In genomic region chr1:215665212-215665611, GRCh38 we compare ENCODE assay signal across 15 cellular contexts.
DNase-seq lines count a peak whose midpoint lies in the region; ATAC-seq and TF ChIP-seq lines count a peak whose summit lies in the region.
"Had no signal": no experiment of that assay in that cellular context is flagged by ENCODE, and none has a peak within 500 bp of the region (broad histone marks: within the 10 kb centered on the region; RNA-seq: fewer than 3 reads in every experiment).

No MANE protein-coding gene starts in this region.

- no peak for TF ChIP-seq POLR2A in spleen (IDR thresholded peaks at IDR 0.05)

- H3K9me3 ChIP-seq in spleen: no peaks in the 10 kb centered on the region
- H3K9me3 ChIP-seq: Caco-2, gastroesophageal sphincter, left ventricle myocardium inferior had no signal

- no peak overlapping the region for H3K4me3 ChIP-seq in spleen
- H3K4me3 ChIP-seq: gastroesophageal sphincter, left ventricle myocardium inferior had no signal

- no peaks in the 10 kb centered on the region for H3K27me3 ChIP-seq in spleen (replicated peaks in 1 of 7)
- H3K27me3 ChIP-seq: gastroesophageal sphincter had no signal

- intact Hi-C loops in spleen (cut with DNase I; ENCODE audit: low total_unique reads): no loop called here

- H3K27me3 Mint-ChIP-seq in nephron progenitor cell (ENCODE audit: low read depth, poor library complexity): no peaks in the 10 kb centered on the region

- DNase-seq in Daoy (ENCODE audit: low read depth): peak; percentile 78
- DNase-seq in RKO (ENCODE audit: low spot score): peak; percentile 87
- DNase-seq in foreskin melanocyte: peak; percentile 79
- no peak for DNase-seq in nephron progenitor cell
- DNase-seq in spleen: no peak
- DNase-seq: activated CD4-positive, alpha-beta T cell treated with anti-CD3 and anti-CD28 coated beads for 1 hour; activated naive CD4-positive, alpha-beta T cell treated with Interleukin-2 at 50 U/mL for 16 hours; Caco-2; cortex of kidney; left ventricle myocardium inferior had no signal

- WGBS in spleen, 5 donors: 74 to 88% (median 77%) methylated on average over 4 of the region's 4 CpGs

- H3K4me1 Mint-ChIP-seq in nephron progenitor cell: peaks cover 23% of the 10 kb centered on the region
- H3K4me1 Mint-ChIP-seq: nephron had no signal

- H3K27ac Mint-ChIP-seq in nephron progenitor cell: no peak overlapping the region
- H3K27ac Mint-ChIP-seq: nephron had no signal

- no peaks in the 10 kb centered on the region for H3K4me1 ChIP-seq in spleen
- H3K4me1 ChIP-seq: Caco-2, gastroesophageal sphincter, left ventricle myocardium inferior had no signal

- H3K27ac ChIP-seq in spleen: no peak overlapping the region
- H3K27ac ChIP-seq: gastroesophageal sphincter, left ventricle myocardium inferior had no signal

- H3K36me3 Mint-ChIP-seq in nephron progenitor cell (ENCODE audit: low read depth): no peaks in the 10 kb centered on the region

- no peak overlapping the region for H3K4me3 Mint-ChIP-seq in nephron progenitor cell
- H3K4me3 Mint-ChIP-seq: nephron had no signal

- no peaks in the 10 kb centered on the region for H3K9me3 Mint-ChIP-seq in nephron progenitor cell
- H3K9me3 Mint-ChIP-seq: nephron had no signal

- ATAC-seq in GM19035 (IDR thresholded peaks at IDR 0.05; ENCODE audit: unreplicated experiment) (peak; percentile 61), HG03571 (IDR thresholded peaks at IDR 0.05; ENCODE audit: unreplicated experiment) (no peak), HG03039 (IDR thresholded peaks at IDR 0.05; ENCODE audit: unreplicated experiment) (no peak)
- ATAC-seq: gastroesophageal sphincter had no signal

- H3K36me3 ChIP-seq in spleen: no peaks in the 10 kb centered on the region
- H3K36me3 ChIP-seq: gastroesophageal sphincter, left ventricle myocardium inferior had no signal

- TF ChIP-seq CTCF in nephron progenitor cell (IDR thresholded peaks at IDR 0.05): no peak
- TF ChIP-seq CTCF in spleen (IDR thresholded peaks at IDR 0.05 in 8 of 11, conservative IDR thresholded peaks at IDR 0.05 in 3 of 11): no peak

Comparison
In these comparisons a context has a peak if more than half of its experiments do, and no peak if none do; other contexts are left out.
1. DNase-seq: peak in Daoy (single experiment), RKO (single experiment) and foreskin melanocyte (single experiment); none in nephron progenitor cell (single experiment) and spleen (single experiment).